Comparison of ENCODE assay signal across 9 cellular contexts in the genomic region with DNA sequence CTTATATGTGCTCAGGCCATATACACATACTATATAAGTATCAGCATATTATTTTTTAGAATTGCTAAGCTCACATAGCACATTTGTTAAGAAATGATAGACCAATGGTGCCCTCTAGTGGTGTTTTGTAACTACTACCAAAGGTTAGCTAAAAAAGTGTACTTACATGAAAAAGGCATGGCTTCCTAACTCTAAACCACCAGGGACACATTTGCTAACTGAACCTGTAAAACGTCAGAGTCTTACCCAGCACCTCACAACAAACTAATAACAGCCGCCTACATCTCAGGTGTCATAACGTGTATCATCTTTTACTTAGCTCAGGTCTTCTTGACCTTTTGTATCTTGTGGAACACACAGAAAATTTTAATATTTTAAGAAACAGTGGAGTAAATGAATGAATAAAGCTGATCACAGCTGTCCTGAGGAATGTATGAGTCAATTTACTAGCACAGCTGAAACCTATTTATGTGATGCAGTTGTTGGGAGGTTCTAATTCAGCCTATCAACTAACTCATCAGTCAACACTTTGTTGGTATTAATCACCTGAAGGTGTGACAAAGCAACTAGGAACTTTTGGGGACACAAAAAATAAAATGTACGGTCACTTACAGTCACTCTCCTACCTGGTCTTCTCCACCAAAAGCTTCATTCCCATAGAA.
DNase-seq lines count a peak whose midpoint lies in the region; ATAC-seq and TF ChIP-seq lines count a peak whose summit lies in the region.
"Had no signal": no experiment of that assay in that cellular context is flagged by ENCODE, and none has a peak within 500 bp of the region (broad histone marks: within the 10 kb centered on the region; RNA-seq: fewer than 3 reads in every experiment).

No MANE protein-coding gene starts in this region.

- peak; percentile 94 for ATAC-seq in GM18517 (IDR thresholded peaks at IDR 0.05; ENCODE audit: unreplicated experiment)
- ATAC-seq in HG02938 (IDR thresholded peaks at IDR 0.05; ENCODE audit: unreplicated experiment): peak; percentile 94

- H3K36me3 ChIP-seq in neural progenitor cell: no peaks in the 10 kb centered on the region

- H3K9ac ChIP-seq in neural progenitor cell: no peak overlapping the region

- no peaks in the 10 kb centered on the region for H3K4me1 Mint-ChIP-seq in neural progenitor cell

- H2AFZ ChIP-seq in neural progenitor cell (replicated peaks): peak overlapping the region; percentile 4

- H3K27ac Mint-ChIP-seq in neural progenitor cell: no peak overlapping the region
- H3K27ac Mint-ChIP-seq: T-helper 1 cell treated with Interleukin-12 subunit alpha and Interleukin-12 subunit beta and Interleukin-4 antibody, amounts not matched to agents 30 μg/mL and 1 μg/mL, for 36 hours had no signal

- DNase-seq in NCI-H1417 treated with DMSO at 0.1 percent for 48 hours (lab: John Stamatoyannopoulos, UW) (peak; percentile 67), SK-MEL-5 (ENCODE audit: low read depth, low spot score) (peak; percentile 89), epithelial cell of proximal tubule (ENCODE audit: low read depth) (peak; percentile 49), neural progenitor cell (ENCODE audit: low spot score) (peak; percentile 89), ecto neural progenitor cell (ENCODE audit: low spot score) (no peak)

- no peaks in the 10 kb centered on the region for H3K4me1 ChIP-seq in neural progenitor cell

- in situ Hi-C loops in SK-MEL-5 (cut with HindIII; ENCODE audit: low pct_unique_long_range_greater_than_20kb, low sequenced_read_pairs): no loop called here

- no peaks in the 10 kb centered on the region for H3K9me3 ChIP-seq in neural progenitor cell (ENCODE audit: low read depth)

- no peak overlapping the region for H3K27ac ChIP-seq in C4-2B
- no peak overlapping the region for H3K27ac ChIP-seq in neural progenitor cell

- H3K27me3 Mint-ChIP-seq in neural progenitor cell (ENCODE audit: insufficient read depth, low read depth): no peaks in the 10 kb centered on the region

- H3K36me3 Mint-ChIP-seq in neural progenitor cell: no peaks in the 10 kb centered on the region

- H3K4me3 Mint-ChIP-seq in neural progenitor cell: no peak overlapping the region
- H3K4me3 Mint-ChIP-seq: T-helper 1 cell treated with Interleukin-12 subunit alpha and Interleukin-12 subunit beta and Interleukin-4 antibody, amounts not matched to agents 30 μg/mL and 1 μg/mL, for 36 hours had no signal

- no peaks in the 10 kb centered on the region for H3K27me3 ChIP-seq in neural progenitor cell

- no peak overlapping the region for H3K4me2 ChIP-seq in neural progenitor cell

- TF ChIP-seq CTCF in C4-2B (conservative IDR thresholded peaks at IDR 0.05) (peak; percentile 81), epithelial cell of proximal tubule (conservative IDR thresholded peaks at IDR 0.05; ENCODE audit: low read depth, low read length) (peak; percentile 67), neural progenitor cell (IDR thresholded peaks at IDR 0.05) (peak; percentile 85)

- H3K79me2 ChIP-seq in neural progenitor cell (ENCODE audit: low read depth): no peaks in the 10 kb centered on the region

- no peaks in the 10 kb centered on the region for H3K9me3 Mint-ChIP-seq in neural progenitor cell
- H3K9me3 Mint-ChIP-seq: T-helper 1 cell treated with Interleukin-12 subunit alpha and Interleukin-12 subunit beta and Interleukin-4 antibody, amounts not matched to agents 30 μg/mL and 1 μg/mL, for 36 hours had no signal

- no peaks in the 10 kb centered on the region for H3F3A ChIP-seq in neural progenitor cell (ENCODE audit: low read depth)

- H3K4me3 ChIP-seq in epithelial cell of proximal tubule (ENCODE audit: low read depth, low read length) (no peak overlapping the region), neural progenitor cell (no peak overlapping the region)

- H4K20me1 ChIP-seq in neural progenitor cell (ENCODE audit: low read depth): no peaks in the 10 kb centered on the region
